In genomic region chr1:71850515-71850914, GRCh38 we compare ENCODE assay signal across 25 cellular contexts.
"Had no signal": no experiment of that assay in that cellular context is flagged by ENCODE, and none has a peak within 500 bp of the region (broad histone marks: within the 10 kb centered on the region; RNA-seq: fewer than 3 reads in every experiment).

No MANE protein-coding gene starts in this region.

- H3K27ac ChIP-seq: body of pancreas, colonic mucosa, dorsolateral prefrontal cortex, foreskin keratinocyte, hepatocyte, neural progenitor cell, right lobe of liver, skin epidermis, uterus had no signal

- H3K79me2 ChIP-seq: hepatocyte had no signal

- H2AFZ ChIP-seq: hepatocyte, neural progenitor cell had no signal

- DNase-seq: activated CD4-positive, alpha-beta T cell treated with anti-CD3 and anti-CD28 coated beads for 36 hours; activated CD4-positive, CD25-positive, alpha-beta regulatory T cell; activated naive CD4-positive, alpha-beta T cell; activated T-cell treated with anti-CD3 and anti-CD28 coated beads for 4 hours; activated T-cell treated with anti-CD3 and anti-CD28 coated beads, Interleukin-2, amount 50 U/mL, for 72 hours; anterior cingulate cortex; cerebellar nuclear complex; colonic mucosa; dorsolateral prefrontal cortex; effector memory CD8-positive, alpha-beta T cell; erythroblast; foreskin keratinocyte; islet precursor cell; natural killer cell; occipital lobe; posterior cingulate gyrus; right lobe of liver; stimulated activated CD4-positive, alpha-beta T cell treated with anti-CD3 and anti-CD28 coated beads, Interleukin-4, amount 100 ng/mL, for 24 hours had no signal

- H3K4me1 ChIP-seq: body of pancreas, colonic mucosa, foreskin keratinocyte, neural progenitor cell, right lobe of liver, uterus had no signal

- H3K4me2 ChIP-seq: hepatocyte, neural progenitor cell had no signal

- H3K9me3 ChIP-seq: body of pancreas, colonic mucosa, right lobe of liver, uterus had no signal

- H3K36me3 ChIP-seq: colonic mucosa, neural progenitor cell, right lobe of liver, uterus had no signal

- H3K9ac ChIP-seq: neural progenitor cell had no signal

- H3K27me3 ChIP-seq: body of pancreas, colonic mucosa, dorsolateral prefrontal cortex, foreskin keratinocyte, hepatocyte, neural progenitor cell, right lobe of liver, uterus had no signal

- H3K4me3 ChIP-seq: body of pancreas, colonic mucosa, dorsolateral prefrontal cortex, hepatocyte, neural progenitor cell, right lobe of liver, skin epidermis, uterus had no signal

- ATAC-seq: activated CD4-positive, alpha-beta T cell treated with anti-CD3 and anti-CD28 coated beads for 36 hours; activated naive CD4-positive, alpha-beta T cell treated with anti-CD3 and anti-CD28 coated beads, Interleukin-2, amount 50 U/mL, for 72 hours; activated T-cell treated with anti-CD3 and anti-CD28 coated beads, Interleukin-2, amount 50 U/mL, for 72 hours; effector memory CD8-positive, alpha-beta T cell; foreskin keratinocyte; natural killer cell; right lobe of liver; stimulated activated effector memory CD8-positive, alpha-beta T cell treated with anti-CD3 and anti-CD28 coated beads, Interleukin-12 subunit alpha, Interleukin-12 subunit beta, amount 100 ng/mL, for 72 hours had no signal
